12 cellular contexts compared by ENCODE assay signal in genomic region chr18:21101172-21101571, GRCh38.
"Had no signal": no experiment of that assay in that cellular context is flagged by ENCODE, and none has a peak within 500 bp of the region (broad histone marks: within the 10 kb centered on the region; RNA-seq: fewer than 3 reads in every experiment).

No MANE protein-coding gene starts in this region.

- DNase-seq: activated CD4-positive, alpha-beta T cell treated with anti-CD3 and anti-CD28 coated beads for 1 hour; activated CD4-positive, alpha-beta T cell treated with anti-CD3 and anti-CD28 coated beads, Interleukin-2, amount 50 U/mL, for 48 hours; activated CD8-positive, alpha-beta memory T cell treated with anti-CD3 and anti-CD28 coated beads, Interleukin-2, amount 10 ng/mL, durations not matched to agents 7 days and 5 days; activated T-cell treated with anti-CD3 and anti-CD28 coated beads, Interleukin-2, amount 50 U/mL, for 48 hours; nucleus accumbens; stimulated activated CD4-positive, alpha-beta T cell treated with anti-CD3 and anti-CD28 coated beads, Interleukin-2, amount 100 ng/mL, for 48 hours; stimulated activated naive CD4-positive, alpha-beta T cell; T1000 had no signal

- H3K27me3 ChIP-seq: esophagus muscularis mucosa, hepatocyte, tibial nerve, vagina had no signal

- H2AFZ ChIP-seq: hepatocyte had no signal

- H3K4me3 ChIP-seq: esophagus muscularis mucosa, hepatocyte, tibial nerve, vagina had no signal

- ATAC-seq: activated CD8-positive, alpha-beta memory T cell treated with anti-CD3 and anti-CD28 coated beads, Interleukin-2, amount 10 ng/mL, durations not matched to agents 7 days and 5 days had no signal

- H3K36me3 ChIP-seq: esophagus muscularis mucosa, tibial nerve, vagina had no signal

- H3K27me3 Mint-ChIP-seq: activated CD8-positive, alpha-beta memory T cell treated with anti-CD3 and anti-CD28 coated beads, Interleukin-2, amount 10 ng/mL, durations not matched to agents 7 days and 5 days had no signal

- H3K4me2 ChIP-seq: hepatocyte had no signal

- H3K9me3 ChIP-seq: esophagus muscularis mucosa, tibial nerve, vagina had no signal

- H3K4me3 Mint-ChIP-seq: activated CD8-positive, alpha-beta memory T cell treated with anti-CD3 and anti-CD28 coated beads, Interleukin-2, amount 10 ng/mL, durations not matched to agents 7 days and 5 days had no signal

- H3K27ac Mint-ChIP-seq: activated CD8-positive, alpha-beta memory T cell treated with anti-CD3 and anti-CD28 coated beads, Interleukin-2, amount 10 ng/mL, durations not matched to agents 7 days and 5 days had no signal

- H3K27ac ChIP-seq: esophagus muscularis mucosa, hepatocyte, tibial nerve, vagina had no signal
